Comparison of ENCODE assay signal across 1 cellular context in genomic region chr6:52419809-52420667, GRCh38.
TF ChIP-seq lines count a peak whose summit lies in the region.

EFHC1 (plus strand) TSS chr6:52420342; CDS start chr6:52420411, 69 bp downstream.

TF ChIP-seq in K562, 482 proteins besides CTCF, POLR2A, EP300 and RAD21 (continued from another document and continues in another):
- TF ChIP-seq ZEB2 (IDR thresholded peaks at IDR 0.05), result no peak; the same call in 1 of the 2 replicates
- no peak for TF ChIP-seq ZNF354B (CRISPR knock-in tag; IDR thresholded peaks at IDR 0.05)
- TF ChIP-seq ASH1L (IDR thresholded peaks at IDR 0.05; ENCODE audit: borderline replicate concordance, low read depth, partially characterized antibody), result no peak
- no peak for TF ChIP-seq HDGF (IDR thresholded peaks at IDR 0.05)
- peak; percentile 89 for TF ChIP-seq SAP30 (IDR thresholded peaks at IDR 0.05; ENCODE audit: borderline replicate concordance, insufficient read depth, low read depth, low read length, poor library complexity, severe bottlenecking)
- no peak; the same call in 1 of the 2 replicates for TF ChIP-seq PHB2 (IDR thresholded peaks at IDR 0.05; ENCODE audit: low read depth)
- no peak for TF ChIP-seq ZNF778 (CRISPR knock-in tag; IDR thresholded peaks at IDR 0.05)
- TF ChIP-seq MTF1 (CRISPR knock-in tag; IDR thresholded peaks at IDR 0.05; ENCODE audit: borderline replicate concordance), result no peak
- no peak for TF ChIP-seq PYGO2 (tag; IDR thresholded peaks at IDR 0.05)
- peak; percentile 97 for TF ChIP-seq ETV1 (tag; conservative IDR thresholded peaks at IDR 0.05; ENCODE audit: low read depth)
- no peak for TF ChIP-seq ZBTB34 (CRISPR knock-in tag; IDR thresholded peaks at IDR 0.05)
- no peak for TF ChIP-seq TAL1 (IDR thresholded peaks at IDR 0.05)
- TF ChIP-seq PRDM10 (IDR thresholded peaks at IDR 0.05; ENCODE audit: partially characterized antibody), result peak; percentile 5
- TF ChIP-seq MYC (IDR thresholded peaks at IDR 0.05; ENCODE audit: low read depth, low read length), result peak; percentile 36
- no peak for TF ChIP-seq MYC (CRISPR knock-in tag; IDR thresholded peaks at IDR 0.05; ENCODE audit: borderline replicate concordance, low read depth)
- TF ChIP-seq CTBP1 (IDR thresholded peaks at IDR 0.05; ENCODE audit: borderline replicate concordance), result peak; percentile 91
- no peak for TF ChIP-seq NCOA4 (IDR thresholded peaks at IDR 0.05; ENCODE audit: partially characterized antibody)
- no peak for TF ChIP-seq IRF2 (CRISPR knock-in tag; IDR thresholded peaks at IDR 0.05)
- no peak for TF ChIP-seq MED1 (CRISPR knock-in tag; IDR thresholded peaks at IDR 0.05; ENCODE audit: borderline replicate concordance)
- TF ChIP-seq PHTF2 (CRISPR knock-in tag; IDR thresholded peaks at IDR 0.05), result no peak
- no peak for TF ChIP-seq HDAC3 (IDR thresholded peaks at IDR 0.05; ENCODE audit: borderline replicate concordance, partially characterized antibody)
- no peak for TF ChIP-seq SMAD2 (IDR thresholded peaks at IDR 0.05; ENCODE audit: low read depth, low read length)
- TF ChIP-seq NR3C1 (CRISPR knock-in tag; IDR thresholded peaks at IDR 0.05), result no peak
- TF ChIP-seq ZNF507 (tag; conservative IDR thresholded peaks at IDR 0.05), result no peak
- TF ChIP-seq ZNF740 (CRISPR knock-in tag; IDR thresholded peaks at IDR 0.05), result no peak
- no peak for TF ChIP-seq ZNF740 (tag; IDR thresholded peaks at IDR 0.05)
- TF ChIP-seq SRSF1 (IDR thresholded peaks at IDR 0.05; ENCODE audit: low read depth, low read length), result no peak
- peak; percentile 48 for TF ChIP-seq PHF20 (IDR thresholded peaks at IDR 0.05; ENCODE audit: partially characterized antibody)
- TF ChIP-seq TBP (optimal IDR thresholded peaks at IDR 0.05; ENCODE audit: low read depth, low read length), result peak; percentile 73
- no peak for TF ChIP-seq RFX7 (CRISPR knock-in tag; IDR thresholded peaks at IDR 0.05)
- 0 out of 2 replicates have a peak, but pooled peaks have one; percentile 35 for TF ChIP-seq THAP12 (CRISPR knock-in tag; IDR thresholded peaks at IDR 0.05)
- TF ChIP-seq ARID1B (IDR thresholded peaks at IDR 0.05), result peak; percentile 45; the same call in 1 of the 2 replicates
- no peak for TF ChIP-seq CTCFL (IDR thresholded peaks at IDR 0.05; ENCODE audit: borderline replicate concordance, insufficient read depth, low read depth, low read length, poor library complexity, severe bottlenecking)
- no peak for TF ChIP-seq ZNF518B (CRISPR knock-in tag; IDR thresholded peaks at IDR 0.05)
- no peak for TF ChIP-seq CBX3 (IDR thresholded peaks at IDR 0.05; ENCODE audit: borderline replicate concordance in 1 of 2, low read length in 2 of 2)
- no peak for TF ChIP-seq KAT2B (IDR thresholded peaks at IDR 0.05; ENCODE audit: low read depth, low read length)
- peak; percentile 23 for TF ChIP-seq HNRNPLL (IDR thresholded peaks at IDR 0.05; ENCODE audit: low read depth, low read length, poor library complexity, severe bottlenecking)
- TF ChIP-seq ETS1 (conservative IDR thresholded peaks at IDR 0.05; ENCODE audit: control insufficient read depth, low read depth, low read length), result peak; percentile 70
- no peak for TF ChIP-seq SMARCC2 (IDR thresholded peaks at IDR 0.05; ENCODE audit: low read depth)
- TF ChIP-seq MAFG (tag; conservative IDR thresholded peaks at IDR 0.05), result no peak
- TF ChIP-seq NCOA1 (IDR thresholded peaks at IDR 0.05; ENCODE audit: low read depth), result no peak
- 0 out of 2 replicates have a peak, but pooled peaks have one; percentile 46 for TF ChIP-seq ZBTB9 (CRISPR knock-in tag; IDR thresholded peaks at IDR 0.05)
- TF ChIP-seq DACH1 (IDR thresholded peaks at IDR 0.05; ENCODE audit: partially characterized antibody), result no peak
- 0 out of 2 replicates have a peak, but pooled peaks have one; percentile 30 for TF ChIP-seq ZBTB7A (IDR thresholded peaks at IDR 0.05; ENCODE audit: borderline replicate concordance, control insufficient read depth, low read depth, low read length)
- TF ChIP-seq PRPF4 (IDR thresholded peaks at IDR 0.05; ENCODE audit: insufficient read depth, low read depth, low read length, poor library complexity, severe bottlenecking), result no peak
- peak in 1 of 2 experiments; percentile 31; a peak in 1 of 4 replicates for TF ChIP-seq TEAD1 (CRISPR knock-in tag; IDR thresholded peaks at IDR 0.05)
- TF ChIP-seq PATZ1 (CRISPR knock-in tag; IDR thresholded peaks at IDR 0.05; ENCODE audit: borderline replicate concordance), result no peak
- peak; percentile 92 for TF ChIP-seq BMI1 (IDR thresholded peaks at IDR 0.05; ENCODE audit: low read length)
